Comparison of ENCODE assay signal across 17 cellular contexts in the genomic region with DNA sequence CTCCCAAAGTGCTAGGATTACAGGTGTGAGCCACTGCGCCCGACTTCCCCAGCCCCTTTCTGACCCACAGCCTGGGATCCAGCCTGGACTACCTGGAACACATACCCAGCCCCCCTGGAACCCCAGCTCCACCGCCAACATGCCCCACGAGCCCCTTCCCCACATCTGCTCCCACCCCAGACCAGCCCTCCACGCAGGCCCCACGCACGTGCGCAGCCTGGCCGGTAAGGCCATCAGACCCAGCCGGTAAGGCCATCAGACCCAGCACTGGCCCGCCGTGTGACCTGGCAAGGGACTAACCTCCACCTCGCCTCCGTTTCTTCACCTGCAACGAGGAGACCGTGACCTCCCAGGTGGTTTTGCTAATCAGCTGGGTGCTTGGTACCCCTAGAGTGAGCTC.
"Had no signal": no experiment of that assay in that cellular context is flagged by ENCODE, and none has a peak within 500 bp of the region (broad histone marks: within the 10 kb centered on the region; RNA-seq: fewer than 3 reads in every experiment).

No MANE protein-coding gene starts in this region.

- H3K4me3 Mint-ChIP-seq: activated naive CD8-positive, alpha-beta T cell treated with anti-CD3 and anti-CD28 coated beads for 36 hours; activated T-cell treated with anti-CD3 and anti-CD28 coated beads, Interleukin-2, amount 50 U/mL, for 4 hours; T-helper 1 cell treated with Interleukin-12 subunit alpha and Interleukin-12 subunit beta and Interleukin-4 antibody, amounts not matched to agents 30 μg/mL and 1 μg/mL, for 36 hours had no signal

- H3K9me3 ChIP-seq: spleen, thoracic aorta, upper lobe of left lung had no signal

- H3K36me3 Mint-ChIP-seq: activated naive CD8-positive, alpha-beta T cell treated with anti-CD3 and anti-CD28 coated beads for 36 hours; WTC11 had no signal

- H3K36me3 ChIP-seq: thoracic aorta, upper lobe of left lung had no signal

- H3K4me1 Mint-ChIP-seq: activated naive CD8-positive, alpha-beta T cell treated with anti-CD3 and anti-CD28 coated beads for 36 hours had no signal

- H3K27me3 Mint-ChIP-seq: activated naive CD8-positive, alpha-beta T cell treated with anti-CD3 and anti-CD28 coated beads for 36 hours; progenitor cell of endocrine pancreas had no signal

- H3K9me3 Mint-ChIP-seq: activated naive CD8-positive, alpha-beta T cell treated with anti-CD3 and anti-CD28 coated beads for 36 hours; activated T-cell treated with anti-CD3 and anti-CD28 coated beads, Interleukin-2, amount 50 U/mL, for 4 hours; T-helper 1 cell treated with Interleukin-12 subunit alpha and Interleukin-12 subunit beta and Interleukin-4 antibody, amounts not matched to agents 30 μg/mL and 1 μg/mL, for 36 hours; WTC11 had no signal

- H3K27me3 ChIP-seq: upper lobe of left lung had no signal

- H3K27ac ChIP-seq: thoracic aorta, upper lobe of left lung had no signal

- ATAC-seq: activated T-cell treated with anti-CD3 and anti-CD28 coated beads, Interleukin-2, amount 50 U/mL, for 4 hours; WTC11 had no signal

- DNase-seq: activated CD8-positive, alpha-beta memory T cell treated with anti-CD3 and anti-CD28 coated beads, Interleukin-2, amount 50 U/mL, for 48 hours; activated naive CD4-positive, alpha-beta T cell treated with Interleukin-2 at 50 U/mL for 16 hours; activated naive CD8-positive, alpha-beta T cell treated with anti-CD3 and anti-CD28 coated beads for 36 hours; activated T-cell treated with anti-CD3 and anti-CD28 coated beads, Interleukin-2, amount 50 U/mL, for 4 hours; effector CD4-positive, alpha-beta T cell; foreskin melanocyte; hippocampal formation; stimulated activated CD4-positive, alpha-beta T cell treated with anti-CD3 and anti-CD28 coated beads, Interleukin-4, amount 100 ng/mL, for 1 hour; stimulated activated naive CD4-positive, alpha-beta T cell treated with Interleukin-2 at 50 U/mL for 16 hours; T1000; upper lobe of left lung had no signal

- H3K27ac Mint-ChIP-seq: activated naive CD8-positive, alpha-beta T cell treated with anti-CD3 and anti-CD28 coated beads for 36 hours; progenitor cell of endocrine pancreas; T-helper 1 cell treated with Interleukin-12 subunit alpha and Interleukin-12 subunit beta and Interleukin-4 antibody, amounts not matched to agents 30 μg/mL and 1 μg/mL, for 36 hours; WTC11 had no signal

- H3K4me3 ChIP-seq: lung, spleen, thoracic aorta, upper lobe of left lung had no signal
